Comparison of ENCODE assay signal across 24 cellular contexts in the genomic region with DNA sequence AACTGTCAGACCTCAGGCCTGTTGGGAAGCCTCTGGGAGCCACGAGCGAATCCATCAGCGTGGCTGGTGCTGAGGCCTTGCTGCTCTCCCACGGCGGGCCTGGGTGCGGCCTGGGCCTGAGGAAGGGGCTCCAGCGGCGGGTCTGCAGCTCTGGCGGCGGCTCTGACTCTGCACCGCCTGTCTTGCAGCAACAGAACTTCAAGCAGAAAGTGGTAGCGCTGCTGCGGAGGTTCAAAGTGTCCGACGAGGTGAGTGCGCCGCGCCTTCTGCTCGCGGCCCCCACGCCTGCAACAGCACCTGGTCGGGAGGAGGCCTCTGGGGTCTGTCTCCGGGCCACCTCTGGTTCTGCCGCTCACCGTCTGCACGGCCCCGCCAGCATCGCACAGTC. TPM values are rescaled to one million over a fixed set of nuclear protein-coding genes. Genes with fewer than 3 reads are reported as not detected.
"Had no signal": no experiment of that assay in that cellular context is flagged by ENCODE, and none has a peak within 500 bp of the region (broad histone marks: within the 10 kb centered on the region; RNA-seq: fewer than 3 reads in every experiment).

No MANE protein-coding gene starts in this region.

- H3K4me3 Mint-ChIP-seq: dendritic cell treated with granulocyte-macrophage colony-stimulating factor and Interleukin-4, amounts not matched to agents 40 ng/mL and 50 ng/mL, for 4 days; effector memory CD8-positive, alpha-beta T cell; endodermal cell had no signal

- ATAC-seq: effector memory CD8-positive, alpha-beta T cell; esophagus mucosa; foreskin keratinocyte; gastrocnemius medialis; gastroesophageal sphincter; heart left ventricle had no signal

- H3K4me1 ChIP-seq: colonic mucosa, foreskin keratinocyte, gastrocnemius medialis had no signal

- H3K4me3 ChIP-seq: colonic mucosa, coronary artery, dorsolateral prefrontal cortex, esophagus muscularis mucosa, esophagus squamous epithelium, gastrocnemius medialis, gastroesophageal sphincter, heart left ventricle, heart right ventricle had no signal

- H3K9me3 Mint-ChIP-seq: dendritic cell treated with granulocyte-macrophage colony-stimulating factor and Interleukin-4, amounts not matched to agents 40 ng/mL and 50 ng/mL, for 4 days; effector memory CD8-positive, alpha-beta T cell had no signal

- H3K27me3 ChIP-seq: colonic mucosa, dorsolateral prefrontal cortex, esophagus muscularis mucosa, esophagus squamous epithelium, foreskin keratinocyte, gastrocnemius medialis, gastroesophageal sphincter, heart left ventricle, heart right ventricle had no signal

- H3K4me1 Mint-ChIP-seq: endodermal cell had no signal

- H3K27ac ChIP-seq: colonic mucosa, coronary artery, epithelial cell of prostate, esophagus muscularis mucosa, esophagus squamous epithelium, foreskin keratinocyte, gastrocnemius medialis, gastroesophageal sphincter, heart left ventricle, heart right ventricle had no signal

- H3K36me3 ChIP-seq: colonic mucosa had no signal

- H3K27me3 Mint-ChIP-seq: dendritic cell treated with granulocyte-macrophage colony-stimulating factor and Interleukin-4, amounts not matched to agents 40 ng/mL and 50 ng/mL, for 4 days; effector memory CD8-positive, alpha-beta T cell had no signal

- H3K9me3 ChIP-seq: colonic mucosa, esophagus muscularis mucosa, esophagus squamous epithelium, gastrocnemius medialis, gastroesophageal sphincter, heart left ventricle, heart right ventricle had no signal

- H3K27ac Mint-ChIP-seq: dendritic cell treated with granulocyte-macrophage colony-stimulating factor and Interleukin-4, amounts not matched to agents 40 ng/mL and 50 ng/mL, for 4 days; effector memory CD8-positive, alpha-beta T cell; endodermal cell had no signal

- DNase-seq: colonic mucosa; cortex of kidney; dermis blood vessel endothelial cell; dorsolateral prefrontal cortex; effector CD4-positive, alpha-beta T cell; effector CD8-positive, alpha-beta T cell; effector memory CD4-positive, alpha-beta T cell; effector memory CD8-positive, alpha-beta T cell; endodermal cell; erythroblast; esophagus squamous epithelium; foreskin fibroblast; foreskin keratinocyte; foreskin melanocyte; gastrocnemius medialis; glutamatergic neuron had no signal

RNA-seq across cellular contexts. Expression of a gene that starts 28.7 kb away (rescaled TPM):
- total RNA-seq: gastrocnemius medialis had no signal
